ENCODE assay signal across 17 cellular contexts in the genomic region with DNA sequence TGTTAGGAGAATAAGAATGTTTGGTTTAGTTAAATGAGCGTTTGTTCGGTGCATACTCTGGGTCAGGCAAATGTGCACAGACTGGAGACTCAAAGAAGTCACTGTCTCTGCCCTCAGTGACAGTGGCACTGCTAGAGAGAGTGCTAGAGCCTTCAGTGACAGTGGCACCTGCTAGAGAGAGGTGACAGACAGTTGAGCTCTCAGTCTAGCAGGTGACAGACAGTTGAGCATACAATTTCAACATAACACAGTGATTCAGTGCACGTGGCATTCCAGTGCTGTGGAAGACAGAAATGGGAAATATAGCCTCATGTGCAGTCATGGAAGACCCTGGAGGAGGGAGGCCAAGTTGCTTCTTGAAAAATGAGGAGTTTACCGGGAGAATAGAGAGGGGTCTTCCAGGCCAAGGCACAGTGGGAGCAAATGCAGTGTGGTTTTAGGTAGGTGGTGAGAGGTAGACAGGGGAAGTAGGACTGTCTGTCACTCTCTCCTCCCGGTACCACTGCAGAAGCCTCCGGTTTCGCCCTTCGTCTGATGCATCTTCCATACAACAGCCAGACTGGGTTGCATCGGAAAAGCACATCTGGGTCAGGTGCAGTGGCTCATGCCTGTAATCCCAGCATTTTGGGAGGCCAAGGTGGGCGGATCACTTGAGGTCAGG.
A peak's percentile ranks its signal among the peaks of the same experiment; 100 is the strongest.
DNase-seq lines count a peak whose midpoint lies in the region; ATAC-seq, FAIRE-seq and TF ChIP-seq lines count a peak whose summit lies in the region.
"Had no signal": no experiment of that assay in that cellular context is flagged by ENCODE, and none has a peak within 500 bp of the region (broad histone marks: within the 10 kb centered on the region; RNA-seq: fewer than 3 reads in every experiment).

No MANE protein-coding gene starts in this region.

- H3K4me3 Mint-ChIP-seq in WTC11, result no peak overlapping the region
- H3K4me3 Mint-ChIP-seq: endodermal cell had no signal

- H3K14ac ChIP-seq in H1 (ENCODE audit: insufficient read length), result no peak overlapping the region

- H4K8ac ChIP-seq in H1 (ENCODE audit: extremely low read depth, insufficient read depth, low read length), result no peak overlapping the region

- H2BK5ac ChIP-seq in H1 (ENCODE audit: low read depth, low read length), result no peak overlapping the region

- H3K9me3 ChIP-seq in H1 (ENCODE audit: insufficient read depth in 2 of 2, low read depth in 1 of 2, low read length in 1 of 2), result no peaks in the 10 kb centered on the region; a peak in 1 of 4 replicates
- H3K9me3 ChIP-seq: mucosa of descending colon, prostate gland had no signal

- H3K79me1 ChIP-seq in H1 (ENCODE audit: low read depth, low read length), result no peaks in the 10 kb centered on the region; the same call in 1 of the 2 replicates

- FAIRE-seq in H1 (lab: Jason Lieb, UNC), result no peak
- FAIRE-seq: frontal cortex, GM19239 had no signal

- H3K23me2 ChIP-seq in H1 (ENCODE audit: low read depth, low read length), result no peaks in the 10 kb centered on the region; the same call in 1 of the 2 replicates

- ATAC-seq in WTC11 (no peak), HG03135 (IDR thresholded peaks at IDR 0.05; ENCODE audit: unreplicated experiment) (no peak)
- ATAC-seq: mucosa of descending colon had no signal

- peaks cover 0 to 6% (median 2%) of the 10 kb centered on the region in 4 experiments; a peak in 4 of 7 replicates for H3K4me1 ChIP-seq in H1 (replicated peaks in 1 of 4; ENCODE audit: control insufficient read depth in 3 of 4, insufficient read depth in 4 of 4, low read length in 3 of 4)
- H3K4me1 ChIP-seq: prostate gland had no signal

- H3K18ac ChIP-seq in H1 (ENCODE audit: extremely low read depth, low read length), result no peak overlapping the region

- no peak overlapping the region for H3K4ac ChIP-seq in H1 (replicated peaks; ENCODE audit: insufficient read length, low read depth, low read length)

- no peaks in the 10 kb centered on the region for H3K79me2 ChIP-seq in H1 (ENCODE audit: control insufficient read depth in 1 of 2, insufficient read depth in 2 of 2, low read length in 2 of 2)

- CTCF ChIA-PET in WTC11 (lab: Charles Lee) (no interaction called here), H1 (lab: Charles Lee; ENCODE audit: partially characterized antibody) (interaction anchor here (0.9 kb wide), 1 partner anchor 45 kb away, joined by 3 read pairs; no protein-coding TSS in a partner anchor)

- peaks cover 13% of the 10 kb centered on the region; the same call in 1 of the 2 replicates for H3K36me3 Mint-ChIP-seq in WTC11

- no peak overlapping the region for H4K91ac ChIP-seq in H1 (replicated peaks; ENCODE audit: insufficient read length, low read length)

- peaks cover 0 to 2% of the 10 kb centered on the region in 2 experiments for H4K20me1 ChIP-seq in H1 (replicated peaks in 1 of 2; ENCODE audit: control insufficient read depth in 1 of 2, insufficient read depth in 2 of 2, low read length in 2 of 2)
- H4K20me1 ChIP-seq: BLaER1 treated with 17β-estradiol and CSF1 and Interleukin-3, amounts not matched to agents 10 nM and 100 nM had no signal

- H3K9me3 Mint-ChIP-seq in WTC11, result peaks cover 12% of the 10 kb centered on the region
- H3K9me3 Mint-ChIP-seq: endodermal cell had no signal

- H3K27ac ChIP-seq in H1 (ENCODE audit: low read depth, low read length), result no peak overlapping the region
- H3K27ac ChIP-seq: BLaER1 treated with 17β-estradiol and CSF1 and Interleukin-3, amounts not matched to agents 10 nM and 100 nM; brain microvascular endothelial cell; prostate gland had no signal

- POLR2A ChIA-PET in WTC11 (lab: Charles Lee) (no interaction called here), H1 (lab: Charles Lee; ENCODE audit: partially characterized antibody) (no interaction called here)

- 89% methylated on average over 10 of the region's 10 CpGs; no CpG with 5 or more reads in 1 of the 2 experiments for WGBS in H1 (ENCODE audit: extremely low coverage in 1 of 2, insufficient coverage in 1 of 2, insufficient read length in 1 of 2, insufficient replicate concordance in 2 of 2, low coverage in 1 of 2, low lambda C conversion rate in 2 of 2, missing lambda C conversion rate in 1 of 2), 2 experiments

- TF ChIP-seq CTCF in WTC11 (IDR thresholded peaks at IDR 0.05), result no peak
- TF ChIP-seq CTCF in H1 (IDR thresholded peaks at IDR 0.05; ENCODE audit: control extremely low read depth in 1 of 3, insufficient read depth in 1 of 3, low read depth in 1 of 3, low read length in 3 of 3), result no peak

- no peaks in the 10 kb centered on the region for H3K27me3 Mint-ChIP-seq in WTC11 (ENCODE audit: low read depth)

- peaks cover 35% of the 10 kb centered on the region for H3K4me1 Mint-ChIP-seq in WTC11

- peak overlapping the region; percentile 60; the same call in 1 of the 2 replicates for H2AK5ac ChIP-seq in H1 (ENCODE audit: low read depth, low read length)

- no peak overlapping the region for H3K4me2 ChIP-seq in H1 (ENCODE audit: insufficient read depth in 1 of 2, low read depth in 2 of 2, low read length in 2 of 2)

- H4K5ac ChIP-seq in H1 (ENCODE audit: insufficient read length, low read depth, low read length), result no peak overlapping the region

- H2BK12ac ChIP-seq in H1 (ENCODE audit: low read depth, low read length), result 0 out of 2 replicates have a peak overlapping the region, but pooled peaks have one; percentile 11

- H3K56ac ChIP-seq in H1 (replicated peaks; ENCODE audit: insufficient read length, low read depth, low read length), result no peak overlapping the region

- H2AFZ ChIP-seq in H1 (ENCODE audit: low read length), result no peak overlapping the region

- intact Hi-C loops in cardiac septum (cut with DNase I), result no loop called here

- H3K36me3 ChIP-seq in H1 (ENCODE audit: control insufficient read depth in 2 of 4, insufficient read depth in 4 of 4, low read length in 3 of 4), result peaks cover 0 to 1% (median 0%) of the 10 kb centered on the region in 4 experiments; a peak in 2 of 8 replicates
- H3K36me3 ChIP-seq: BLaER1 treated with 17β-estradiol and CSF1 and Interleukin-3, amounts not matched to agents 10 nM and 100 nM; brain microvascular endothelial cell; prostate gland had no signal

- no peak for TF ChIP-seq EP300 in H1 (IDR thresholded peaks at IDR 0.05; ENCODE audit: borderline replicate concordance in 1 of 2, low read depth in 2 of 2, low read length in 2 of 2)

- TF ChIP-seq POLR2A in H1 (IDR thresholded peaks at IDR 0.05; ENCODE audit: control extremely low read depth in 1 of 2, low read depth in 2 of 2, low read length in 2 of 2), result no peak

- no peak for TF ChIP-seq RAD21 in H1 (IDR thresholded peaks at IDR 0.05 in 1 of 2, conservative IDR thresholded peaks at IDR 0.05 in 1 of 2; ENCODE audit: low read depth in 2 of 2, low read length in 2 of 2)

- H2BK15ac ChIP-seq in H1 (ENCODE audit: low read length), result peak overlapping the region; percentile 55; the same call in 1 of the 2 replicates

- peak overlapping the region; percentile 62 for H3K27ac Mint-ChIP-seq in WTC11
- H3K27ac Mint-ChIP-seq: endodermal cell had no signal

- no peak overlapping the region for H2BK120ac ChIP-seq in H1 (replicated peaks; ENCODE audit: low read depth, low read length)

- H3K4me3 ChIP-seq in H1 (ENCODE audit: extremely low read depth in 1 of 4, insufficient read depth in 2 of 4, low read depth in 3 of 4, low read length in 4 of 4), result no peak overlapping the region
- H3K4me3 ChIP-seq: BLaER1 treated with 17β-estradiol and CSF1 and Interleukin-3, amounts not matched to agents 10 nM and 100 nM; mucosa of descending colon; prostate gland had no signal

- no peak overlapping the region for H2BK20ac ChIP-seq in H1 (ENCODE audit: low read length)

- DNase-seq in stimulated activated CD4-positive, alpha-beta T cell treated with anti-CD3 and anti-CD28 coated beads, Interleukin-4, amount 100 ng/mL, for 24 hours, result peak; percentile 37
- DNase-seq in stimulated activated CD4-positive, alpha-beta T cell treated with anti-CD3 and anti-CD28 coated beads, Interleukin-2, amount 100 ng/mL, for 24 hours, result no peak
- DNase-seq in WTC11 (ENCODE audit: low spot score) (no peak), H1 (ENCODE audit: low read depth in 1 of 2, low spot score in 2 of 2) (no peak), NCI-H2081 (lab: John Stamatoyannopoulos, UW) (no peak), cardiac septum (ENCODE audit: low spot score) (no peak)
- DNase-seq: brain microvascular endothelial cell, endodermal cell, KBM-7, mucosa of descending colon, NCI-H1436, NCI-H524 treated with DMSO at 0.1 percent for 48 hours had no signal

- H3K27me3 ChIP-seq in H1 (replicated peaks in 1 of 4; ENCODE audit: control insufficient read depth in 3 of 4, extremely low read depth in 1 of 4, insufficient read depth in 3 of 4, low read length in 3 of 4), result no peaks in the 10 kb centered on the region
- H3K27me3 ChIP-seq: BLaER1 treated with 17β-estradiol and CSF1 and Interleukin-3, amounts not matched to agents 10 nM and 100 nM; brain microvascular endothelial cell had no signal

- H3K9ac ChIP-seq in H1 (replicated peaks in 1 of 4; ENCODE audit: extremely low read depth in 1 of 4, low read depth in 3 of 4, low read length in 3 of 4), result no peak overlapping the region; a peak in 3 of 7 replicates
- H3K9ac ChIP-seq: BLaER1 treated with 17β-estradiol and CSF1 and Interleukin-3, amounts not matched to agents 10 nM and 100 nM had no signal

- H3K23ac ChIP-seq in H1 (ENCODE audit: insufficient read length), result no peak overlapping the region

TF ChIP-seq in WTC11, 78 proteins besides CTCF, POLR2A, EP300 and RAD21 (continues in another document):
- TF ChIP-seq, protein P1, sequence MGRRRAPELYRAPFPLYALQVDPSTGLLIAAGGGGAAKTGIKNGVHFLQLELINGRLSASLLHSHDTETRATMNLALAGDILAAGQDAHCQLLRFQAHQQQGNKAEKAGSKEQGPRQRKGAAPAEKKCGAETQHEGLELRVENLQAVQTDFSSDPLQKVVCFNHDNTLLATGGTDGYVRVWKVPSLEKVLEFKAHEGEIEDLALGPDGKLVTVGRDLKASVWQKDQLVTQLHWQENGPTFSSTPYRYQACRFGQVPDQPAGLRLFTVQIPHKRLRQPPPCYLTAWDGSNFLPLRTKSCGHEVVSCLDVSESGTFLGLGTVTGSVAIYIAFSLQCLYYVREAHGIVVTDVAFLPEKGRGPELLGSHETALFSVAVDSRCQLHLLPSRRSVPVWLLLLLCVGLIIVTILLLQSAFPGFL (CRISPR knock-in tag; IDR thresholded peaks at IDR 0.05; ENCODE audit: borderline replicate concordance), result no peak
- no peak for TF ChIP-seq KAT7 (CRISPR knock-in tag; IDR thresholded peaks at IDR 0.05; ENCODE audit: borderline replicate concordance)

TF ChIP-seq in H1, 55 proteins besides CTCF, POLR2A, EP300 and RAD21 (continues in another document):
- TF ChIP-seq POU5F1 (IDR thresholded peaks at IDR 0.05; ENCODE audit: low read depth, low read length) (no peak), SAP30 (IDR thresholded peaks at IDR 0.05; ENCODE audit: insufficient read depth, insufficient replicate concordance, low read length) (no peak), E2F6 (IDR thresholded peaks at IDR 0.05) (no peak), SIN3A (conservative IDR thresholded peaks at IDR 0.05 in 1 of 2, IDR thresholded peaks at IDR 0.05 in 1 of 2; ENCODE audit: low read depth in 1 of 2, low read length in 2 of 2) (no peak)
